36 cellular contexts compared by ENCODE assay signal in the genomic region with DNA sequence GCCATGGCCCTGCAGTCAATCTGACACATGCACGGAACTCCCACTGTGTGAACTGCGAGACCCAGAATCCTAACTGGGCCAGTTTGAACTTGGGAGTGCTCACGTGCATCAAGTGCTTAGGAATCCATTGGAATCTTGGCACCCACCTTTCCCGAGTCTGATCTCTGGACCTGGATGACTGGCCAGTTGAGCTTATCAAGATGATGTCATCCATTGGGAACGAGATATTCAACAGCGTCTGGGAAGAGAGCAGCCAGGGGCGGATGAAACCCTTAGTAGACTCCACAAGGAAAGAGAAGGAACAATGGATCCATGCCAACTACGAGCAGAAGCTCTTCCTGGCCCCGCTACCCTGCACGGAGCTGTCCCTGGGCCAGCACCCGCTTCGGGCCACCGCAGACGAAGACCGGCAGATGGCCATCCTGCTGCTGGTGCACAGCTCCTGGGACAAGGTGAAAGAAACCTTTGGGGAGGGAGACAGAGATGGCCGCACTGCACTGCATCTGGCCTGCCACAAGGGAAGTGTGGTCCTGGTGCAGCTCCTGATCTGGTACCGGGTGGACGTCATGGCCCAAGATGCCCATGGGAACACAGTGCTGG. TPM values are rescaled to one million over a fixed set of nuclear protein-coding genes. Genes with fewer than 3 reads are reported as not detected.
DNase-seq lines count a peak whose midpoint lies in the region; ATAC-seq, FAIRE-seq and TF ChIP-seq lines count a peak whose summit lies in the region.
"Had no signal": no experiment of that assay in that cellular context is flagged by ENCODE, and none has a peak within 500 bp of the region (broad histone marks: within the 10 kb centered on the region; RNA-seq: fewer than 3 reads in every experiment).

No MANE protein-coding gene starts in this region.

- H3K4me1 ChIP-seq in K562 (replicated peaks in 1 of 2; ENCODE audit: control insufficient read depth in 2 of 2, insufficient read depth in 2 of 2, low read length in 2 of 2): peaks cover 0 to 18% of the 10 kb centered on the region in 2 experiments; a peak in 2 of 5 replicates

- BruUV-seq in K562 (replicated peaks; lab: Mats Ljungman, UMichigan): no TSS peak

- no peak overlapping the region for H3K9ac ChIP-seq in K562 (ENCODE audit: insufficient read depth in 1 of 2, low read depth in 2 of 2, low read length in 2 of 2)

- DNase-seq in A172 (ENCODE audit: low spot score) (peak; percentile 27), GM13977 (ENCODE audit: low spot score) (peak; percentile 12), K562 (ENCODE audit: extremely low read depth in 1 of 4, low spot score in 3 of 4) (no peak), mucosa of gallbladder (ENCODE audit: low spot score) (peak; percentile 47), NCI-H2171 treated with DMSO at 0.1 percent for 48 hours (lab: John Stamatoyannopoulos, UW) (no peak)
- DNase-seq in activated CD8-positive, alpha-beta memory T cell treated with anti-CD3 and anti-CD28 coated beads, Interleukin-2, amount 10 ng/mL, durations not matched to agents 7 days and 5 days: no peak
- DNase-seq: AML-193; C1 segment of cervical spinal cord; COR-L47; DMS79; EL; GF-D8; GOT3; HCEC 1CT; KBM-7; MV-4-11; NCI-H1105; NCI-H1436 treated with DMSO at 0.1 percent for 48 hours; NCI-H187 treated with DMSO at 0.1 percent for 48 hours; NCI-H446; NCI-H524 treated with DMSO at 0.1 percent for 48 hours; NCI-H774; NK-92 treated with Interleukin-12 subunit alpha and Interleukin-12 subunit beta, amount 100 ng/mL, for 24 hours; SHP77 had no signal

- no peak for FAIRE-seq in K562 (lab: Jason Lieb, UNC)
- FAIRE-seq: A204.1, GM12892, GM18507 had no signal

- intact Hi-C loops in K562 (cut with micrococcal nuclease): loop anchor here (5.0 kb wide), 1 partner anchor 224 kb away; no protein-coding TSS in a partner anchor

- in situ Hi-C loops in GM13977 (cut with MboI; ENCODE audit: low pct_unique_long_range_greater_than_20kb, low sequenced_read_pairs, unreplicated experiment): no loop called here
- in situ Hi-C loops in K562 (cut with MboI): no loop called here

- no peaks in the 10 kb centered on the region for H3K36me3 Mint-ChIP-seq in activated CD8-positive, alpha-beta memory T cell treated with anti-CD3 and anti-CD28 coated beads, Interleukin-2, amount 10 ng/mL, durations not matched to agents 7 days and 5 days

- peaks cover 49% of the 10 kb centered on the region for H3K27me3 Mint-ChIP-seq in activated CD8-positive, alpha-beta memory T cell treated with anti-CD3 and anti-CD28 coated beads, Interleukin-2, amount 10 ng/mL, durations not matched to agents 7 days and 5 days

- POLR2A ChIA-PET in K562 (lab: Yijun Ruan, JAX): no interaction called here

- H3K4me2 ChIP-seq in K562 (ENCODE audit: insufficient read depth, low read length): no peak overlapping the region

- ATAC-seq in K562 (no peak), HG03045 (IDR thresholded peaks at IDR 0.05; ENCODE audit: unreplicated experiment) (no peak), HG02885 (IDR thresholded peaks at IDR 0.05; ENCODE audit: poor library complexity, unreplicated experiment) (no peak)
- no peak for ATAC-seq in activated CD8-positive, alpha-beta memory T cell treated with anti-CD3 and anti-CD28 coated beads, Interleukin-2, amount 10 ng/mL, durations not matched to agents 7 days and 5 days

- H3K4me3 Mint-ChIP-seq in activated CD8-positive, alpha-beta memory T cell treated with anti-CD3 and anti-CD28 coated beads, Interleukin-2, amount 10 ng/mL, durations not matched to agents 7 days and 5 days: no peak overlapping the region
- H3K4me3 Mint-ChIP-seq: CD4-positive, alpha-beta memory T cell had no signal

- H3K4me3 ChIP-seq in K562: no peak overlapping the region

- H3K27ac Mint-ChIP-seq in activated CD8-positive, alpha-beta memory T cell treated with anti-CD3 and anti-CD28 coated beads, Interleukin-2, amount 10 ng/mL, durations not matched to agents 7 days and 5 days: no peak overlapping the region
- H3K27ac Mint-ChIP-seq: CD4-positive, alpha-beta memory T cell had no signal

- H3K36me3 ChIP-seq in K562 (ENCODE audit: control insufficient read depth, insufficient read depth, low read length): no peaks in the 10 kb centered on the region

- H3K27ac ChIP-seq in K562 (ENCODE audit: extremely low read depth, low read depth, low read length): no peak overlapping the region
- H3K27ac ChIP-seq: HL-60, RWPE1 had no signal

- H3K9me3 ChIP-seq in K562 (replicated peaks; ENCODE audit: control insufficient read depth, insufficient read depth, low read depth, low read length): no peaks in the 10 kb centered on the region

- no peak for TF ChIP-seq CTCF in GM13977 (IDR thresholded peaks at IDR 0.05; ENCODE audit: extremely low read depth, insufficient read depth, missing control alignments)
- TF ChIP-seq CTCF in K562 (IDR thresholded peaks at IDR 0.05 in 2 of 3, conservative IDR thresholded peaks at IDR 0.05 in 1 of 3; ENCODE audit: insufficient read depth in 2 of 3, low read depth in 1 of 3, low read length in 3 of 3): no peak

- no peak for TF ChIP-seq EP300 in K562 (IDR thresholded peaks at IDR 0.05; ENCODE audit: low read length)

- no peak for TF ChIP-seq RAD21 in K562 (CRISPR knock-in tag; conservative IDR thresholded peaks at IDR 0.05 in 1 of 2, IDR thresholded peaks at IDR 0.05 in 1 of 2)

- no peak for TF ChIP-seq POLR2A in K562 (conservative IDR thresholded peaks at IDR 0.05)

- WGBS in K562 (ENCODE audit: insufficient coverage, low coverage, missing lambda C conversion rate): 4% methylated on average over 18 of the region's 18 CpGs

- H3K27me3 ChIP-seq in K562 (ENCODE audit: control insufficient read depth in 2 of 2, insufficient read depth in 2 of 2, low read length in 2 of 2): peaks cover 36 to 54% of the 10 kb centered on the region in 2 experiments

- CTCF ChIA-PET in K562 (lab: Yijun Ruan, JAX; ENCODE audit: low intra/inter-chr PET ratio): no interaction called here
- CTCF ChIA-PET in activated CD8-positive, alpha-beta memory T cell treated with anti-CD3 and anti-CD28 coated beads, Interleukin-2, amount 10 ng/mL, durations not matched to agents 7 days and 5 days (lab: Charles Lee): no interaction called here

- no peaks in the 10 kb centered on the region for H3K9me1 ChIP-seq in K562 (ENCODE audit: control insufficient read depth, insufficient read depth, low read length)

- H4K20me1 ChIP-seq in K562 (replicated peaks; ENCODE audit: control insufficient read depth, insufficient read depth, low read length): no peaks in the 10 kb centered on the region; the same call in 1 of the 2 replicates

- H3K4me1 Mint-ChIP-seq in activated CD8-positive, alpha-beta memory T cell treated with anti-CD3 and anti-CD28 coated beads, Interleukin-2, amount 10 ng/mL, durations not matched to agents 7 days and 5 days: no peaks in the 10 kb centered on the region

- H3K79me2 ChIP-seq in K562 (ENCODE audit: control insufficient read depth, insufficient read depth, low read length): no peaks in the 10 kb centered on the region

- H2AFZ ChIP-seq in K562 (ENCODE audit: low read depth, low read length): no peak overlapping the region

- no peaks in the 10 kb centered on the region for H3K9me3 Mint-ChIP-seq in activated CD8-positive, alpha-beta memory T cell treated with anti-CD3 and anti-CD28 coated beads, Interleukin-2, amount 10 ng/mL, durations not matched to agents 7 days and 5 days (ENCODE audit: low read depth)

RNA-seq across cellular contexts. Expression of a gene that starts 3.1 kb away (rescaled TPM):
- not detected in 2 replicates for total RNA-seq in A172 (2014; rRNA removed; shearing (Covaris generic))
- total RNA-seq in K562 (2011; cell fraction: chromatin; rRNA removed; ENCODE audit: low replicate concordance): 0.25 and 0.48 TPM in 2 replicates
- total RNA-seq in K562 (2011; cell fraction: nucleolus; rRNA removed): 0.33 and 0.39 TPM in 2 replicates
- 0.29 and 0.46 TPM in 2 replicates for total RNA-seq in K562 (2011; cell fraction: nucleoplasm; rRNA removed)
- total RNA-seq in K562 (2014; rRNA removed): not detected in 2 replicates
- total RNA-seq in K562 (2014; rRNA removed; fragmentation: Illumina TruSeq; extraction: Trizol): 0.22 and 0.36 TPM in 2 replicates
- total RNA-seq in K562 (2015; rRNA removed; fragmentation: Illumina TruSeq; extraction: Trizol): 0.15 and 0.22 TPM in 2 replicates
- total RNA-seq in K562 (2021): 0.07 and 0.33 TPM in 2 replicates
- 0.09 and 0.57 TPM in 2 replicates for polyA plus RNA-seq in K562 (2011; rRNA removed)
- 0.07 and 0.12 TPM in 2 replicates for polyA plus RNA-seq in K562 (2011; cell fraction: cytosol; rRNA removed)
- polyA plus RNA-seq in K562 (2011; cell fraction: nucleus; rRNA removed): 0.09 and 0.13 TPM in 2 replicates
- polyA plus RNA-seq in K562 (2012): 0.36 and 0.60 TPM in 2 replicates
- 0.14 and 0.31 TPM in 2 replicates for polyA plus RNA-seq in K562 (2014; fragmentation: Illumina TruSeq; extraction: Trizol)
- polyA plus RNA-seq in K562 (2014; fragmentation: Nextera tagmentation; extraction: Ambion mirVana): under 1 TPM; 0.04 to 0.08 TPM
- 0.07 and 0.09 TPM in 2 replicates for polyA plus RNA-seq in K562 (2014; rRNA removed)
- 0.18 and 0.32 TPM in 2 replicates for polyA minus RNA-seq in K562 (2011; rRNA and poly(A)+ RNA removed)
- not detected in 2 replicates for polyA minus RNA-seq in K562 (2011; cell fraction: cytosol; rRNA and poly(A)+ RNA removed)
- polyA minus RNA-seq in K562 (2011; cell fraction: nucleus; rRNA and poly(A)+ RNA removed): 0.11 TPM in 1 of 2 replicates, not detected in the other
- total RNA-seq in mucosa of gallbladder: 0.95 TPM
- not detected for total RNA-seq in activated CD8-positive, alpha-beta memory T cell treated with anti-CD3 and anti-CD28 coated beads, Interleukin-2, amount 10 ng/mL, durations not matched to agents 7 days and 5 days
- total RNA-seq: CD4-positive, alpha-beta memory T cell; LHCN-M2; MCF 10A; T-helper 1 cell treated with Interleukin-12 subunit alpha and Interleukin-12 subunit beta and Interleukin-4 antibody, amounts not matched to agents 30 ng/mL and 1 ng/mL, for 36 hours had no signal
- polyA plus RNA-seq: CD4-positive, alpha-beta memory T cell had no signal

RNA-seq across cellular contexts. Expression of a gene that starts 12.8 kb away (rescaled TPM):
- not detected in 2 replicates for total RNA-seq in A172 (2014; rRNA removed; shearing (Covaris generic))
- not detected in 2 replicates for total RNA-seq in K562 (2011; cell fraction: chromatin; rRNA removed; ENCODE audit: low replicate concordance)
- not detected in 2 replicates for total RNA-seq in K562 (2011; cell fraction: nucleolus; rRNA removed)
- not detected in 2 replicates for total RNA-seq in K562 (2011; cell fraction: nucleoplasm; rRNA removed)
- total RNA-seq in K562 (2014; rRNA removed) (not detected in 2 replicates), K562 (2014; rRNA removed; fragmentation: Illumina TruSeq; extraction: Trizol) (not detected in 2 replicates), K562 (2015; rRNA removed; fragmentation: Illumina TruSeq; extraction: Trizol) (not detected in 2 replicates), K562 (2021) (not detected in 2 replicates), mucosa of gallbladder (not detected)
- polyA plus RNA-seq in K562 (2011; rRNA removed) (not detected in 2 replicates), K562 (2014; fragmentation: Illumina TruSeq; extraction: Trizol) (not detected in 2 replicates), K562 (2014; fragmentation: Nextera tagmentation; extraction: Ambion mirVana) (not detected), K562 (2014; rRNA removed) (not detected in 2 replicates)
- not detected in 2 replicates for polyA plus RNA-seq in K562 (2011; cell fraction: cytosol; rRNA removed)
- polyA plus RNA-seq in K562 (2011; cell fraction: nucleus; rRNA removed): not detected in 2 replicates
- polyA plus RNA-seq in K562 (2012): not detected in 2 replicates
- polyA minus RNA-seq in K562 (2011; rRNA and poly(A)+ RNA removed): not detected in 2 replicates
- polyA minus RNA-seq in K562 (2011; cell fraction: cytosol; rRNA and poly(A)+ RNA removed): not detected in 2 replicates
- not detected in 2 replicates for polyA minus RNA-seq in K562 (2011; cell fraction: nucleus; rRNA and poly(A)+ RNA removed)
- not detected for total RNA-seq in activated CD8-positive, alpha-beta memory T cell treated with anti-CD3 and anti-CD28 coated beads, Interleukin-2, amount 10 ng/mL, durations not matched to agents 7 days and 5 days
- total RNA-seq: CD4-positive, alpha-beta memory T cell; LHCN-M2; MCF 10A; SK-MEL-5; T-helper 1 cell treated with Interleukin-12 subunit alpha and Interleukin-12 subunit beta and Interleukin-4 antibody, amounts not matched to agents 30 ng/mL and 1 ng/mL, for 36 hours had no signal
- polyA plus RNA-seq: CD4-positive, alpha-beta memory T cell had no signal

Comparison
In these comparisons a context has a peak if more than half of its experiments do, and no peak if none do; other contexts are left out.
1. DNase-seq: peak in A172 (single experiment), GM13977 (single experiment) and mucosa of gallbladder (single experiment); none in K562 (0 of 4), NCI-H2171 treated with DMSO at 0.1 percent for 48 hours (single experiment) and activated CD8-positive, alpha-beta memory T cell treated with anti-CD3 and anti-CD28 coated beads, Interleukin-2, amount 10 ng/mL, durations not matched to agents 7 days and 5 days (single experiment).